ENCODE assay signal across 8 cellular contexts in the genomic region with DNA sequence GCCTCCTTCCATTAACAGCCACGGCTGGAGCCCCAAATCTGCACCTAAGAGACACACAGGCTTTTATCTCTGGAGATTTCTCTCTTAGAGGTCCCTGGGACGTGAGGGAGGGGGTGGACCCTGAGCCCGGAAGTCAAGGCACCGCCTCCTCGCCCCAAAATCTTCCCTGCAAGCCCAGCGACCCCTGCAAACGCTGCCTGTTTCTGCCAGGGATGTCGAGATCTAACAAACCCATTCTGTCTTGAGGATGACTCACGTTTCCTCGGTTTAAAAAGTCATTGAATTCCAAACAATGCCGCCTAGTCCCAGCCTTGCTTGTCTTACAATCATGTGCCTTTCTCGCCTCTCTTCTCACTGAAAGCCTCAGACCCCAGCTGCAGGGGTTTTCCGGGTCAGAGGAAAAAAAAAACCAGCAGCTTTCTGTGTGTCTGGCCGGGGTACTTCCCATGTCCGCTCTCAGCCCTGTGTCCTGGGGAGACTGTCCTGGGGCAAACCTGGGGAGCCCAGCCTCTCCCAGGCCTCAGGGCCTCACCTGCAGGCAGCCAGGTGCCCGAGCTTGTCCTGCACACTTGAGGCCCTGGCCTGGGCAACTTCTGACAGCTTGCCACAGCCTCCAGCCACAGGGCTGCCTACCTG. TPM values are rescaled to one million over a fixed set of nuclear protein-coding genes. Genes with fewer than 3 reads are reported as not detected.
DNase-seq lines count a peak whose midpoint lies in the region; ATAC-seq and TF ChIP-seq lines count a peak whose summit lies in the region.

No MANE protein-coding gene starts in this region.

- H3K4me2 ChIP-seq in smooth muscle cell: peak overlapping the region; percentile 82

- peak overlapping the region; percentile 63 for H3K27ac Mint-ChIP-seq in CD8-positive, alpha-beta T cell

- no peaks in the 10 kb centered on the region for H3K9me3 ChIP-seq in CD8-positive, alpha-beta T cell (ENCODE audit: low read length)
- no peaks in the 10 kb centered on the region for H3K9me3 ChIP-seq in iPS-20b (ENCODE audit: insufficient read depth, low read depth, low read length)
- no peaks in the 10 kb centered on the region for H3K9me3 ChIP-seq in smooth muscle cell (replicated peaks; ENCODE audit: low read depth)

- H3K4me3 ChIP-seq in CD8-positive, alpha-beta T cell (ENCODE audit: low read depth, low read length): peak overlapping the region; percentile 26
- H3K4me3 ChIP-seq in iPS-20b (ENCODE audit: low read length) (peak overlapping the region; percentile 1; the same call in 1 of the 2 replicates), smooth muscle cell (peak overlapping the region; percentile 22)

- peak overlapping the region; percentile 59 for H3K4me3 Mint-ChIP-seq in CD8-positive, alpha-beta T cell

- no peaks in the 10 kb centered on the region for H3K9me3 Mint-ChIP-seq in CD8-positive, alpha-beta T cell

- POLR2A ChIA-PET in CD8-positive, alpha-beta T cell (lab: Charles Lee): no interaction called here

- intact Hi-C loops in CD8-positive, alpha-beta T cell (cut with DNase I, micrococcal nuclease): no loop called here

- no peak for TF ChIP-seq CTCF in CD8-positive, alpha-beta T cell (IDR thresholded peaks at IDR 0.05)
- no peak for TF ChIP-seq CTCF in smooth muscle cell (IDR thresholded peaks at IDR 0.05; ENCODE audit: borderline replicate concordance, insufficient read depth, poor library complexity, severe bottlenecking)

- peak; percentile 79 for ATAC-seq in CD8-positive, alpha-beta T cell
- no peak for ATAC-seq in HG02588 (IDR thresholded peaks at IDR 0.05; ENCODE audit: unreplicated experiment)

- peak overlapping the region; percentile 39; the same call in 1 of the 2 replicates for H3K9ac ChIP-seq in iPS-20b (ENCODE audit: low read depth, low read length)
- peak overlapping the region; percentile 35 for H3K9ac ChIP-seq in smooth muscle cell (ENCODE audit: low read depth)

- CTCF ChIA-PET in CD8-positive, alpha-beta T cell (lab: Charles Lee): interaction anchor here (1.1 to 1.3 kb wide), 2 partner anchors 18 to 39 kb away, joined by 3 to 4 read pairs; no protein-coding TSS in a partner anchor

- H3K36me3 ChIP-seq in CD8-positive, alpha-beta T cell (ENCODE audit: insufficient read depth, low read length): peaks cover 8% of the 10 kb centered on the region
- no peaks in the 10 kb centered on the region for H3K36me3 ChIP-seq in iPS-20b (ENCODE audit: insufficient read depth, low read depth, low read length)
- no peaks in the 10 kb centered on the region for H3K36me3 ChIP-seq in smooth muscle cell (ENCODE audit: low read depth)

- H4K20me1 ChIP-seq in smooth muscle cell (ENCODE audit: low read depth): no peaks in the 10 kb centered on the region

- 12% methylated on average over 16 of the region's 16 CpGs for WGBS in smooth muscle cell (ENCODE audit: low lambda C conversion rate)

- no peaks in the 10 kb centered on the region for H3K79me2 ChIP-seq in smooth muscle cell (ENCODE audit: low read depth)

- H3K4me1 Mint-ChIP-seq in CD8-positive, alpha-beta T cell (ENCODE audit: low read depth): peaks cover 21% of the 10 kb centered on the region

- H3K4me1 ChIP-seq in CD8-positive, alpha-beta T cell (ENCODE audit: insufficient read depth, low read length): peaks cover 26% of the 10 kb centered on the region
- H3K4me1 ChIP-seq in iPS-20b (ENCODE audit: insufficient read depth, low read length) (peaks cover 5% of the 10 kb centered on the region; the same call in 1 of the 2 replicates), smooth muscle cell (ENCODE audit: low read depth) (peaks cover 13% of the 10 kb centered on the region)

- H3F3A ChIP-seq in smooth muscle cell (ENCODE audit: low read depth): no peaks in the 10 kb centered on the region

- H3K27me3 Mint-ChIP-seq in CD8-positive, alpha-beta T cell (ENCODE audit: low read depth): no peaks in the 10 kb centered on the region

- no peaks in the 10 kb centered on the region for H3K27me3 ChIP-seq in CD8-positive, alpha-beta T cell (ENCODE audit: insufficient read depth, low read length)
- H3K27me3 ChIP-seq in iPS-20b (ENCODE audit: insufficient read depth, low read length) (no peaks in the 10 kb centered on the region), smooth muscle cell (ENCODE audit: low read depth) (no peaks in the 10 kb centered on the region)

- H2AFZ ChIP-seq in smooth muscle cell (ENCODE audit: low read depth): peak overlapping the region; percentile 93

- peaks cover 6% of the 10 kb centered on the region for H3K36me3 Mint-ChIP-seq in CD8-positive, alpha-beta T cell

- H3K27ac ChIP-seq in CD8-positive, alpha-beta T cell (ENCODE audit: low read depth, low read length): no peak overlapping the region
- H3K27ac ChIP-seq in iPS-20b (ENCODE audit: low read length): no peak overlapping the region
- H3K27ac ChIP-seq in smooth muscle cell (ENCODE audit: low read depth): peak overlapping the region; percentile 44

- peak in 5 of 7 experiments; percentile 16 to 72 (median 68) for DNase-seq in CD8-positive, alpha-beta T cell
- peak; percentile 68 for DNase-seq in HPDE6-E6E7 (ENCODE audit: extremely low spot score)
- DNase-seq in anterior cingulate cortex (lab: John Stamatoyannopoulos, UW): peak in 34 of 58 donors; percentile 14 to 87 (median 51)
- DNase-seq in smooth muscle cell (lab: John Stamatoyannopoulos, UW; ENCODE audit: unreplicated experiment): no peak
- DNase-seq in T-helper 9 cell: no peak
- DNase-seq in HuH-7.5 (ENCODE audit: low spot score): no peak

RNA-seq across cellular contexts. Expression of gene ARL2BP, which starts 15.4 kb away (rescaled TPM):
- 10 to 100 TPM; 32.8 to 35.2 TPM for total RNA-seq in CD8-positive, alpha-beta T cell
- 78.1 and 85.6 TPM in 2 replicates for total RNA-seq in smooth muscle cell
- 68.9 and 88.0 TPM in 2 replicates for polyA plus RNA-seq in smooth muscle cell

RNA-seq across cellular contexts. Expression of gene PLLP, which starts 24.1 kb away (rescaled TPM):
- 1 to 10 TPM in 1 of 2 experiments, under 1 TPM in 1; 0.47 to 1.1 TPM for total RNA-seq in CD8-positive, alpha-beta T cell
- 0.81 TPM in 1 of 2 replicates, not detected in the other for total RNA-seq in smooth muscle cell
- polyA plus RNA-seq in smooth muscle cell: 0.33 and 0.59 TPM in 2 replicates

Comparison
In these comparisons a context has a peak if more than half of its experiments do, and no peak if none do; other contexts are left out.
1. DNase-seq: peak in CD8-positive, alpha-beta T cell (5 of 7), HPDE6-E6E7 (single experiment) and anterior cingulate cortex (34 of 58); none in smooth muscle cell (single experiment), T-helper 9 cell (single experiment) and HuH-7.5 (single experiment).
2. Peak in every context shown above with its lines, with median percentiles within 50 percentile points of each other: H3K4me3 ChIP-seq.